11 cellular contexts compared by ENCODE assay signal in the genomic region with DNA sequence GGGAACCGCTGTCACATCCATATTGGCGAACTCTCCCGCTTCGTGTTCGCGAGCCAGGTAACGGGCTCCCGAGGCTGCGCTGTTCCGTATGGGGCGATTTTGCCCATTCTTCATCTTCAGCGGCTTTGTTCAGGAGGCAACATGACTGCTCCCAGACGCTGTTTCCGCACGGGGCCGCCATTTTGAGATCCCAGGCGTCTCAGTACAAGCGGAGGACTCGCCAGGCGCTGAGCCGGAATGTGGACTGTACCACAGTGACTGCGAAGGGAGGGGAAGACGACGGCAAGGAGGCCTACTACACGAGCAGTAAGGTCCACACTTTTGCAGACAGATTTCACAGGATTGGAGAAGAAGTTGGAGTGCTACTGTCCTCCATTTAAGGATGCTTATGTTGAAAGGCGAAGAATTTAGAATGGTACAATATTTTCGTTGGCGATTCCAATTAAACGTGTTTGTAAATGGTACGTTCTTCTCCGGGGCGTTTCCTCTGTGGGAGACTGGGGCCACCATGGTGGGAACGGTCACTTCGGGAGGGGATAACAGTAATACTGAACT. TPM values are rescaled to one million over a fixed set of nuclear protein-coding genes. Genes with fewer than 3 reads are reported as not detected.
DNase-seq lines count a peak whose midpoint lies in the region; ATAC-seq and TF ChIP-seq lines count a peak whose summit lies in the region.
"Had no signal": no experiment of that assay in that cellular context is flagged by ENCODE, and none has a peak within 500 bp of the region (broad histone marks: within the 10 kb centered on the region; RNA-seq: fewer than 3 reads in every experiment).

No MANE protein-coding gene starts in this region.

- CTCF ChIA-PET in OCI-LY7 (lab: Charles Lee; ENCODE audit: unreplicated experiment) = no interaction called here

- H3K36me3 ChIP-seq in parathyroid adenoma (ENCODE audit: control insufficient read depth, insufficient read depth, low read length) (peaks cover 4% of the 10 kb centered on the region), OCI-LY7 (ENCODE audit: insufficient read depth, low read length) (no peaks in the 10 kb centered on the region)

- H3K79me2 ChIP-seq in parathyroid adenoma (no peaks in the 10 kb centered on the region), OCI-LY7 (ENCODE audit: insufficient read depth, low read depth, low read length) (no peaks in the 10 kb centered on the region)

- BruUV-seq in OCI-LY7 (replicated peaks; lab: Mats Ljungman, UMichigan) = no TSS peak

- H3K4me3 ChIP-seq in parathyroid adenoma (ENCODE audit: low read depth, low read length) (peak overlapping the region; percentile 97), OCI-LY7 (ENCODE audit: low read depth, low read length, poor library complexity, severe bottlenecking) (no peak overlapping the region)

- peak; percentile 70 for DNase-seq in AG09319 (ENCODE audit: extremely low read depth, low read depth)
- peak; percentile 84 for DNase-seq in amniotic epithelial cell (ENCODE audit: low read depth)
- DNase-seq in glomerular endothelial cell (ENCODE audit: extremely low read depth, low read depth, low spot score) = peak; percentile 69
- no peak for DNase-seq in NCI-H1092 (lab: John Stamatoyannopoulos, UW)
- DNase-seq in OCI-LY7 (ENCODE audit: low spot score) = no peak
- no peak for DNase-seq in NCI-H524 (lab: John Stamatoyannopoulos, UW)
- DNase-seq: DND-41, H9, NCI-H1417 treated with DMSO at 0.1 percent for 48 hours had no signal

- H3K27me3 ChIP-seq in parathyroid adenoma (ENCODE audit: control insufficient read depth, insufficient read depth, low read length) = no peaks in the 10 kb centered on the region

- H3K27ac ChIP-seq in parathyroid adenoma (peak overlapping the region; percentile 15), OCI-LY7 (ENCODE audit: low read depth, low read length, poor library complexity, severe bottlenecking) (no peak overlapping the region)

- H3K9me3 ChIP-seq in parathyroid adenoma (ENCODE audit: control insufficient read depth, low read length) (peaks cover 6% of the 10 kb centered on the region), OCI-LY7 (ENCODE audit: low read length) (peaks cover 12% of the 10 kb centered on the region; the same call in 1 of the 2 replicates)

- H4K20me1 ChIP-seq in OCI-LY7 (ENCODE audit: insufficient read depth, low read length) = no peaks in the 10 kb centered on the region

- ATAC-seq in GM21447 (IDR thresholded peaks at IDR 0.05; ENCODE audit: unreplicated experiment) = no peak

- intact Hi-C loops in OCI-LY7 (cut with micrococcal nuclease; ENCODE audit: unreplicated experiment) = no loop called here

- H3K4me2 ChIP-seq in parathyroid adenoma (ENCODE audit: low read length) (peak overlapping the region; percentile 97), OCI-LY7 (ENCODE audit: low read length) (no peak overlapping the region)

- H3K9me2 ChIP-seq in OCI-LY7 (ENCODE audit: insufficient read depth, low read length) = no peaks in the 10 kb centered on the region

- H3K4me1 ChIP-seq in parathyroid adenoma (no peaks in the 10 kb centered on the region), OCI-LY7 (ENCODE audit: insufficient read depth, low read length, poor library complexity, severe bottlenecking) (no peaks in the 10 kb centered on the region)

- H2AFZ ChIP-seq in parathyroid adenoma = peak overlapping the region; percentile 23
- H2AFZ ChIP-seq in OCI-LY7 (ENCODE audit: low read length) = no peak overlapping the region

- POLR2A ChIA-PET in OCI-LY7 (lab: Charles Lee) = no interaction called here

- H3K9ac ChIP-seq in parathyroid adenoma = no peak overlapping the region

- TF ChIP-seq CTCF in AG09319 (IDR thresholded peaks at IDR 0.05; ENCODE audit: low read depth, low read length) (no peak), parathyroid adenoma (IDR thresholded peaks at IDR 0.05) (no peak), OCI-LY7 (conservative IDR thresholded peaks at IDR 0.05; ENCODE audit: low read length) (no peak)

RNA-seq across cellular contexts. Expression of a gene that starts 41.6 kb away (rescaled TPM):
- total RNA-seq in glomerular endothelial cell (3.1 and 6.0 TPM in 2 replicates), OCI-LY7 (2022) (not detected in 2 replicates)
- not detected in 2 replicates for total RNA-seq in OCI-LY7 (2014; rRNA removed; shearing (Covaris generic))

Comparison
In these comparisons a context has a peak if more than half of its experiments do, and no peak if none do; other contexts are left out.
1. DNase-seq: peak in AG09319 (single experiment), amniotic epithelial cell (single experiment) and glomerular endothelial cell (single experiment); none in NCI-H1092 (single experiment), OCI-LY7 (single experiment) and NCI-H524 (0 of 2).